In the genomic region with DNA sequence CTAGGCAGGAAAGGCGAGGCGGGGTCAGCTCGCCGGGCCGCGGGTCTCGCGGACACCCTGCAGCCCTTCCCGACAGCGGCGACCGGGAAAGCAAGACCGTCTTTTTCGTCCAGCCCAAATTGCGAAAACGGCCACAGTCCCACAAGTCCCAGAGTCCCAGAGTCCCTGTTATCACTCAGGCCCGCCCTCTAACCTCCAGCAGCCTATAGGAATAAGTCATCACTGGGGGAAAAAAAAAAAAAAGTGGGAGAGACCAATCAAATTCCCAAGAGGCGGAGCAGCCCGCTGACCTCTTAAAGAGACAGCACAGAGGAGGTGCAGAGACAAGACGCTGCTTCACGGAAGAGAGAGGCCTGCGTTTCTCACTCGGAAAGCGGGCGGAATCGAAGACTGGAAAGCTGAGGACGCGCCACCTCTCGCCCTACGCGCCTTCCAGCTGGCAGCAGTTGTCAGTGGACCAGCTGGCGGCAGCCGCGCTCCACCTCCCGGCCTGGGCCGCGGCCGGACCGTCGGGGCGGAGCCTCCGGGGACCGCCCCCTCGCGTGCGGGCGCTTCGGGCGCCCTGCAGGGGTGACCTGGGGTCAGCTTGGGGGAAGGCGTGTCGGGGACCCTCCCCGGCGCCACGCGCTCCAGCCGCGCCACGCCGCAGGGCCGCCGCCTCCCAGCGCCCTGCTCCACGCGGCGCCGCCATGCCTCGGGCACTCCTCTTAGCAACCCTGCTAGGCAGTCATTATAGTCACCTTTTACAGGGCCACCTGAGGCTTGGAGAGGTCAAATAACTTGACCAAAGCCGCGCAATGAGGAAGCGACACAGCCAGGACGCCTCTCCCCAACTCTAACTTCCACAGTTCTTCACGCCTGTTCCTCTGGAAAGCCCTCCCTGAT, we compare ENCODE assay signal across 1 cellular context.
TF ChIP-seq lines count a peak whose summit lies in the region.

A gene (minus strand): TSS at position 141 of the 885 bp plus-strand sequence. CDS start 10,587 bp downstream, outside the sequence.

TF ChIP-seq in A549, 52 proteins besides CTCF, POLR2A, EP300 and RAD21 (continued from another document):
- TF ChIP-seq, protein P1, sequence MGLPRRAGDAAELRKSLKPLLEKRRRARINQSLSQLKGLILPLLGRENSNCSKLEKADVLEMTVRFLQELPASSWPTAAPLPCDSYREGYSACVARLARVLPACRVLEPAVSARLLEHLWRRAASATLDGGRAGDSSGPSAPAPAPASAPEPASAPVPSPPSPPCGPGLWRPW (IDR thresholded peaks at IDR 0.05): no peak
- TF ChIP-seq ZFP36 (IDR thresholded peaks at IDR 0.05; ENCODE audit: borderline replicate concordance, partially characterized antibody): no peak
- no peak for TF ChIP-seq FOXS1 (CRISPR knock-in tag; IDR thresholded peaks at IDR 0.05)
- TF ChIP-seq SMC3 (IDR thresholded peaks at IDR 0.05): no peak
- no peak for TF ChIP-seq HDAC2 (IDR thresholded peaks at IDR 0.05)
- TF ChIP-seq FOSL2 (IDR thresholded peaks at IDR 0.05): no peak
- TF ChIP-seq FOSL2 (CRISPR knock-in tag; IDR thresholded peaks at IDR 0.05): no peak; the same call in 1 of the 2 replicates
- TF ChIP-seq CHD4 (IDR thresholded peaks at IDR 0.05; ENCODE audit: borderline replicate concordance): no peak
- TF ChIP-seq NPAS2 (CRISPR knock-in tag; IDR thresholded peaks at IDR 0.05; ENCODE audit: borderline replicate concordance): no peak
- no peak for TF ChIP-seq RNF2 (IDR thresholded peaks at IDR 0.05; ENCODE audit: borderline replicate concordance, low read depth)
- TF ChIP-seq FOSB (CRISPR knock-in tag; IDR thresholded peaks at IDR 0.05): no peak
- TF ChIP-seq, protein P2, sequence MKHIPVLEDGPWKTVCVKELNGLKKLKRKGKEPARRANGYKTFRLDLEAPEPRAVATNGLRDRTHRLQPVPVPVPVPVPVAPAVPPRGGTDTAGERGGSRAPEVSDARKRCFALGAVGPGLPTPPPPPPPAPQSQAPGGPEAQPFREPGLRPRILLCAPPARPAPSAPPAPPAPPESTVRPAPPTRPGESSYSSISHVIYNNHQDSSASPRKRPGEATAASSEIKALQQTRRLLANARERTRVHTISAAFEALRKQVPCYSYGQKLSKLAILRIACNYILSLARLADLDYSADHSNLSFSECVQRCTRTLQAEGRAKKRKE (CRISPR knock-in tag; IDR thresholded peaks at IDR 0.05; ENCODE audit: low read depth): peak; percentile 71; the same call in 1 of the 2 replicates
- TF ChIP-seq, protein P3, sequence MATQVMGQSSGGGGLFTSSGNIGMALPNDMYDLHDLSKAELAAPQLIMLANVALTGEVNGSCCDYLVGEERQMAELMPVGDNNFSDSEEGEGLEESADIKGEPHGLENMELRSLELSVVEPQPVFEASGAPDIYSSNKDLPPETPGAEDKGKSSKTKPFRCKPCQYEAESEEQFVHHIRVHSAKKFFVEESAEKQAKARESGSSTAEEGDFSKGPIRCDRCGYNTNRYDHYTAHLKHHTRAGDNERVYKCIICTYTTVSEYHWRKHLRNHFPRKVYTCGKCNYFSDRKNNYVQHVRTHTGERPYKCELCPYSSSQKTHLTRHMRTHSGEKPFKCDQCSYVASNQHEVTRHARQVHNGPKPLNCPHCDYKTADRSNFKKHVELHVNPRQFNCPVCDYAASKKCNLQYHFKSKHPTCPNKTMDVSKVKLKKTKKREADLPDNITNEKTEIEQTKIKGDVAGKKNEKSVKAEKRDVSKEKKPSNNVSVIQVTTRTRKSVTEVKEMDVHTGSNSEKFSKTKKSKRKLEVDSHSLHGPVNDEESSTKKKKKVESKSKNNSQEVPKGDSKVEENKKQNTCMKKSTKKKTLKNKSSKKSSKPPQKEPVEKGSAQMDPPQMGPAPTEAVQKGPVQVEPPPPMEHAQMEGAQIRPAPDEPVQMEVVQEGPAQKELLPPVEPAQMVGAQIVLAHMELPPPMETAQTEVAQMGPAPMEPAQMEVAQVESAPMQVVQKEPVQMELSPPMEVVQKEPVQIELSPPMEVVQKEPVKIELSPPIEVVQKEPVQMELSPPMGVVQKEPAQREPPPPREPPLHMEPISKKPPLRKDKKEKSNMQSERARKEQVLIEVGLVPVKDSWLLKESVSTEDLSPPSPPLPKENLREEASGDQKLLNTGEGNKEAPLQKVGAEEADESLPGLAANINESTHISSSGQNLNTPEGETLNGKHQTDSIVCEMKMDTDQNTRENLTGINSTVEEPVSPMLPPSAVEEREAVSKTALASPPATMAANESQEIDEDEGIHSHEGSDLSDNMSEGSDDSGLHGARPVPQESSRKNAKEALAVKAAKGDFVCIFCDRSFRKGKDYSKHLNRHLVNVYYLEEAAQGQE (IDR thresholded peaks at IDR 0.05): no peak
- TF ChIP-seq TP53 (CRISPR knock-in tag; IDR thresholded peaks at IDR 0.05): no peak
- TF ChIP-seq JUN (IDR thresholded peaks at IDR 0.05): no peak
- TF ChIP-seq RCOR1 (IDR thresholded peaks at IDR 0.05; ENCODE audit: low read depth, low read length): no peak
- no peak for TF ChIP-seq ZNF302 (CRISPR knock-in tag; IDR thresholded peaks at IDR 0.05)
- peak; percentile 30 to 56; a peak in 1 of 4 replicates for TF ChIP-seq CEBPB (IDR thresholded peaks at IDR 0.05)
- TF ChIP-seq, protein P4, sequence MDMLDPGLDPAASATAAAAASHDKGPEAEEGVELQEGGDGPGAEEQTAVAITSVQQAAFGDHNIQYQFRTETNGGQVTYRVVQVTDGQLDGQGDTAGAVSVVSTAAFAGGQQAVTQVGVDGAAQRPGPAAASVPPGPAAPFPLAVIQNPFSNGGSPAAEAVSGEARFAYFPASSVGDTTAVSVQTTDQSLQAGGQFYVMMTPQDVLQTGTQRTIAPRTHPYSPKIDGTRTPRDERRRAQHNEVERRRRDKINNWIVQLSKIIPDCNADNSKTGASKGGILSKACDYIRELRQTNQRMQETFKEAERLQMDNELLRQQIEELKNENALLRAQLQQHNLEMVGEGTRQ (IDR thresholded peaks at IDR 0.05): no peak
- no peak for TF ChIP-seq EHMT2 (IDR thresholded peaks at IDR 0.05; ENCODE audit: low read depth)
- peak; percentile 30; the same call in 1 of the 2 replicates for TF ChIP-seq PHF8 (IDR thresholded peaks at IDR 0.05; ENCODE audit: borderline replicate concordance, low read depth)
- no peak for TF ChIP-seq ZSCAN20 (CRISPR knock-in tag; IDR thresholded peaks at IDR 0.05)
- TF ChIP-seq RARB (CRISPR knock-in tag; IDR thresholded peaks at IDR 0.05): no peak
- TF ChIP-seq POLR2AphosphoS2 (conservative IDR thresholded peaks at IDR 0.05; ENCODE audit: low read length): no peak
- TF ChIP-seq BHLHE40 (IDR thresholded peaks at IDR 0.05; ENCODE audit: low read depth, low read length): peak; percentile 65; the same call in 1 of the 2 replicates
- TF ChIP-seq NFE2L2 (conservative IDR thresholded peaks at IDR 0.05; ENCODE audit: low read length): no peak
- no peak for TF ChIP-seq JUNB (IDR thresholded peaks at IDR 0.05)
